ENCODE assay signal across 8 cellular contexts in the genomic region with DNA sequence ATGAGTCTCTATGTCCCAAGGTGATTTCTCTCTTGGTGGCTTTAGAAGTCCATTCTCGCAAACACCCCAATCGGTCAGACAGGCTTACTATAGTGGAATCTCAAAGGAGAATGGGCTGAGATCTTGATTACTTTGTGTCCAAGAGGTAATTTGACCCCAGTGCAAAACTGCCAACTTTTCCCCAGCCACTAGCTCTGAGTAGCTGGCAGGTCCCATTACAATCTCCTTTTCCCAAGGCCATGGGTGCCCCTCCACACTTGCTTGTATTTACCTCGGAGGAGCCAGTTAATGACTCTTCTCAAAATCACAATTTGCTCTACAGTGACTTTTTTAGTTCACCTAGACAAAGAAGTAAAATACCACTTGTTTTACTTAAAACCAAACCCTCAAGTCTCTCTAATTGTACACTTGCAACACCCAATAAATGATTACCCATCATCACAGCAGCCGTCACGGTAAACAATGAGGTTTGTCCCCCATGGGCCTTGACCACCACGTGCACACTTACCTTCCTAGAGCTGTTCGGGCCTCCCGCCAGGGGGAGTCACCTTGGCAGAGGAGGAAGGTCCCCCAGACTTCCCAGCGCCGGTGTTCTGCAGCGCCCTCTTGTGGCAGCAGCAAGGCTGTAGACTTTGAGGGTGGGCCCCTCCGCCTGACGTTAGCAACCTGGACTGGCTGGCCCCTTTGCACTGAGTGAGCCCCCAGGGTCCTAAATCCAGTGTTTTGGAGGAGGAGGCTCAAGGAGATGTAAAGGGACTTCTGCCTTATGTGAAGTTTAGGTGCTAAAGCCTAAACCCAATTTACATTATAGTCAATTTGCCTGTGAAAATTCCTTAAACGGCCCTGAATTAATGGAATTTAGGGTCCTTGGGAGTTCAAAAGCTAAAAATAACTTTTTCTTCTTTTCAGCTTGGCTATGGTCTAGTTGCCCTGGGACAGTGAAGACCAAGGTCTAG. TPM values are rescaled to one million over a fixed set of nuclear protein-coding genes. Genes with fewer than 3 reads are reported as not detected.
DNase-seq lines count a peak whose midpoint lies in the region; ATAC-seq, FAIRE-seq and TF ChIP-seq lines count a peak whose summit lies in the region.

No MANE protein-coding gene starts in this region.

- H3K27ac Mint-ChIP-seq in memory B cell, result no peak overlapping the region

- H3K9me3 Mint-ChIP-seq in memory B cell, result no peaks in the 10 kb centered on the region

- H3K27me3 Mint-ChIP-seq in memory B cell, result peaks cover 13% of the 10 kb centered on the region

- intact Hi-C loops in sciatic nerve (cut with DNase I), result no loop called here

- H3K36me3 Mint-ChIP-seq in memory B cell, result peaks cover 3% of the 10 kb centered on the region

- H3K27me3 ChIP-seq in MM.1S (replicated peaks; ENCODE audit: insufficient read depth, low read length) (no peaks in the 10 kb centered on the region), bronchial epithelial cell (ENCODE audit: control insufficient read depth, insufficient read depth, low read length) (peaks cover 2% of the 10 kb centered on the region)

- no peak overlapping the region for H3K4me3 Mint-ChIP-seq in memory B cell

- H3K4me1 ChIP-seq in MM.1S (ENCODE audit: low read length), result peaks cover 15% of the 10 kb centered on the region

- no peaks in the 10 kb centered on the region for H3K9me3 ChIP-seq in MM.1S (replicated peaks; ENCODE audit: insufficient read depth, low read length)

- H3K4me3 ChIP-seq in MM.1S (ENCODE audit: low read length) (no peak overlapping the region), WI38 (ENCODE audit: low read depth, low read length) (no peak overlapping the region), bronchial epithelial cell (ENCODE audit: low read depth, low read length) (no peak overlapping the region)

- no peak overlapping the region for H3K27ac ChIP-seq in MM.1S (ENCODE audit: low read length)

- H4K20me1 ChIP-seq in MM.1S (ENCODE audit: insufficient read depth, low read length), result no peaks in the 10 kb centered on the region

- H3K4me1 Mint-ChIP-seq in memory B cell, result peaks cover 4% of the 10 kb centered on the region

- ATAC-seq in memory B cell (ENCODE audit: low read depth) (peak; percentile 98), sciatic nerve (no peak)

- H3K9me2 ChIP-seq in MM.1S (replicated peaks; ENCODE audit: insufficient read depth, low read length), result no peaks in the 10 kb centered on the region

- DNase-seq in NCI-H2227 (lab: John Stamatoyannopoulos, UW; ENCODE audit: unreplicated experiment) (peak; percentile 54), NCI-H2227 treated with DMSO at 0.1 percent for 48 hours (lab: John Stamatoyannopoulos, UW) (no peak), MM.1S (peak; percentile 88), bronchial epithelial cell (ENCODE audit: low read depth) (peak; percentile 35), memory B cell (ENCODE audit: low spot score in 2 of 2) (peak; percentile 74 to 76), sciatic nerve (ENCODE audit: low spot score) (no peak)
- DNase-seq in stimulated activated naive CD4-positive, alpha-beta T cell (lab: John Stamatoyannopoulos, UW), result peak; percentile 43 to 76 (median 68)

- H3K79me2 ChIP-seq in MM.1S (ENCODE audit: low read length), result no peaks in the 10 kb centered on the region

- no peak overlapping the region for H3K9ac ChIP-seq in MM.1S (ENCODE audit: low read length)

- FAIRE-seq in bronchial epithelial cell (lab: Jason Lieb, UNC), result no peak

- TF ChIP-seq CTCF in MM.1S (IDR thresholded peaks at IDR 0.05; ENCODE audit: low read length), result peak; percentile 99
- TF ChIP-seq CTCF in WI38 (IDR thresholded peaks at IDR 0.05; ENCODE audit: low read depth, low read length), result peak; percentile 60
- TF ChIP-seq CTCF in bronchial epithelial cell (IDR thresholded peaks at IDR 0.05; ENCODE audit: insufficient read depth, low read length, severe bottlenecking), result peak; percentile 64

- H3F3A ChIP-seq in MM.1S (ENCODE audit: insufficient read depth, low read length), result no peaks in the 10 kb centered on the region

- no peak overlapping the region for H3K4me2 ChIP-seq in MM.1S (ENCODE audit: low read depth, low read length)

- peak overlapping the region; percentile 50 for H2AFZ ChIP-seq in MM.1S (ENCODE audit: low read length)

- H3K36me3 ChIP-seq in MM.1S (replicated peaks; ENCODE audit: insufficient read depth, low read length) (no peaks in the 10 kb centered on the region), bronchial epithelial cell (ENCODE audit: control insufficient read depth, insufficient read depth, low read length) (no peaks in the 10 kb centered on the region)

RNA-seq across cellular contexts. Expression of a gene that starts 18.7 kb away (rescaled TPM):
- total RNA-seq in bronchial epithelial cell (19.7 and 26.6 TPM in 2 replicates), sciatic nerve (38.8 TPM)

RNA-seq across cellular contexts. Expression of a gene that starts 41.3 kb away (rescaled TPM):
- total RNA-seq in bronchial epithelial cell (under 0.01 TPM in 1 of 2 replicates, not detected in the other), sciatic nerve (5.5 TPM)

Comparison
In these comparisons a context has a peak if more than half of its experiments do, and no peak if none do; other contexts are left out.
1. DNase-seq: peak in NCI-H2227 (single experiment), MM.1S (single experiment), bronchial epithelial cell (single experiment), memory B cell (2 of 2) and stimulated activated naive CD4-positive, alpha-beta T cell (6 of 6); none in NCI-H2227 treated with DMSO at 0.1 percent for 48 hours (single experiment) and sciatic nerve (single experiment).
2. Peak in every context shown above with its lines, with median percentiles within 50 percentile points of each other: CTCF ChIP-seq.